27 cellular contexts compared by ENCODE assay signal in genomic region chr16:23757937-23758619, GRCh38. TPM values are rescaled to one million over a fixed set of nuclear protein-coding genes. Genes with fewer than 3 reads are reported as not detected.
DNase-seq lines count a peak whose midpoint lies in the region; ATAC-seq, FAIRE-seq and TF ChIP-seq lines count a peak whose summit lies in the region.
"Had no signal": no experiment of that assay in that cellular context is flagged by ENCODE, and none has a peak within 500 bp of the region (broad histone marks: within the 10 kb centered on the region; RNA-seq: fewer than 3 reads in every experiment).

No MANE protein-coding gene starts in this region.

- no peak for ATAC-seq in HepG2
- no peak for ATAC-seq in right lobe of liver
- no peak for ATAC-seq in K562
- ATAC-seq: CD8-positive, alpha-beta T cell had no signal

- H3K27me3 Mint-ChIP-seq in CD4-positive, alpha-beta memory T cell: peaks cover 42 to 49% of the 10 kb centered on the region in 2 donors

- H3K36me3 ChIP-seq in HepG2 (replicated peaks in 1 of 2; ENCODE audit: control insufficient read depth in 1 of 2, insufficient read depth in 2 of 2, low read length in 2 of 2) (no peaks in the 10 kb centered on the region), right lobe of liver (no peaks in the 10 kb centered on the region), K562 (ENCODE audit: control insufficient read depth, insufficient read depth, low read length) (no peaks in the 10 kb centered on the region), osteoblast (ENCODE audit: insufficient read depth, low read length) (no peaks in the 10 kb centered on the region)
- no peaks in the 10 kb centered on the region for H3K36me3 ChIP-seq in CD4-positive, alpha-beta memory T cell (ENCODE audit: insufficient read depth, low read length)
- H3K36me3 ChIP-seq: BE2C, BLaER1 had no signal

- TF ChIP-seq CTCF in HepG2 (CRISPR knock-in tag; IDR thresholded peaks at IDR 0.05): no peak
- TF ChIP-seq CTCF in right lobe of liver (IDR thresholded peaks at IDR 0.05): no peak
- no peak for TF ChIP-seq CTCF in K562 (IDR thresholded peaks at IDR 0.05 in 2 of 3, conservative IDR thresholded peaks at IDR 0.05 in 1 of 3; ENCODE audit: insufficient read depth in 2 of 3, low read depth in 1 of 3, low read length in 3 of 3)
- no peak for TF ChIP-seq CTCF in osteoblast (IDR thresholded peaks at IDR 0.05; ENCODE audit: extremely low read depth, low read depth, low read length)

- DNase-seq in HepG2 (ENCODE audit: low spot score) (no peak), right lobe of liver (no peak), K562 (ENCODE audit: extremely low read depth in 1 of 4, low spot score in 3 of 4) (no peak), osteoblast (ENCODE audit: insufficient read length, low spot score, missing footprints) (peak; percentile 71), posterior vena cava (ENCODE audit: low spot score) (peak; percentile 7), NCI-H187 treated with DMSO at 0.1 percent for 48 hours (lab: John Stamatoyannopoulos, UW) (no peak), midbrain (lab: John Stamatoyannopoulos, UW) (no peak)
- DNase-seq in CD4-positive, alpha-beta memory T cell: no peak
- DNase-seq: 8988T; ACHN; BE2C; C1 segment of cervical spinal cord; Caco-2; Calu3; CD4-positive, CD25-positive, alpha-beta regulatory T cell; CD8-positive, alpha-beta T cell; DMS79 treated with DMSO at 0.1 percent for 48 hours; GF-D8 had no signal

- TF ChIP-seq EP300 in HepG2 (IDR thresholded peaks at IDR 0.05; ENCODE audit: low read depth in 2 of 2, low read length in 2 of 2) (no peak), HepG2 (CRISPR knock-in tag; IDR thresholded peaks at IDR 0.05; ENCODE audit: borderline replicate concordance) (no peak), K562 (IDR thresholded peaks at IDR 0.05; ENCODE audit: low read length) (no peak)

- CTCF ChIA-PET in HepG2 (lab: Yijun Ruan, JAX; ENCODE audit: low intra/inter-chr PET ratio, low total read pairs): no interaction called here
- CTCF ChIA-PET in K562 (lab: Yijun Ruan, JAX; ENCODE audit: low intra/inter-chr PET ratio): no interaction called here
- CTCF ChIA-PET in CD4-positive, alpha-beta memory T cell (lab: Charles Lee; ENCODE audit: partially characterized antibody): interaction anchor here (1.1 kb wide), 1 partner anchor 9 kb away, joined by 3 read pairs; no protein-coding TSS in a partner anchor

- H3K4me3 Mint-ChIP-seq in CD4-positive, alpha-beta memory T cell: no peak overlapping the region
- H3K4me3 Mint-ChIP-seq: CD4-positive, CD25-positive, alpha-beta regulatory T cell; CD8-positive, alpha-beta T cell had no signal

- BruUV-seq in HepG2 (replicated peaks; lab: Mats Ljungman, UMichigan) (no TSS peak), K562 (replicated peaks; lab: Mats Ljungman, UMichigan) (no TSS peak)

- H3K36me3 Mint-ChIP-seq in CD4-positive, alpha-beta memory T cell: no peaks in the 10 kb centered on the region
- H3K36me3 Mint-ChIP-seq: CD4-positive, CD25-positive, alpha-beta regulatory T cell; CD8-positive, alpha-beta T cell had no signal

- H3K27ac ChIP-seq in HepG2 (ENCODE audit: extremely low read length, insufficient read depth, low read length) (no peak overlapping the region), right lobe of liver (no peak overlapping the region), K562 (ENCODE audit: extremely low read depth, low read depth, low read length) (no peak overlapping the region), osteoblast (ENCODE audit: low read depth, low read length) (no peak overlapping the region)
- H3K27ac ChIP-seq in CD4-positive, alpha-beta memory T cell (ENCODE audit: low read depth, low read length): no peak overlapping the region
- H3K27ac ChIP-seq: BLaER1 had no signal

- TF ChIP-seq RAD21 in HepG2 (CRISPR knock-in tag; IDR thresholded peaks at IDR 0.05) (no peak), K562 (CRISPR knock-in tag; conservative IDR thresholded peaks at IDR 0.05 in 1 of 2, IDR thresholded peaks at IDR 0.05 in 1 of 2) (no peak)

- 41% methylated on average over 6 of the region's 6 CpGs for WGBS in HepG2 (ENCODE audit: low lambda C conversion rate)
- WGBS in right lobe of liver (ENCODE audit: insufficient coverage, low coverage, low lambda C conversion rate, missing lambda C conversion rate): 36% methylated on average over 3 of the region's 6 CpGs
- WGBS in K562 (ENCODE audit: insufficient coverage, low coverage, missing lambda C conversion rate): 10% methylated on average over 6 of the region's 6 CpGs

- H3K79me2 ChIP-seq in HepG2 (ENCODE audit: insufficient read depth, low read length) (no peaks in the 10 kb centered on the region), K562 (ENCODE audit: control insufficient read depth, insufficient read depth, low read length) (no peaks in the 10 kb centered on the region), osteoblast (ENCODE audit: insufficient read depth, low read length) (no peaks in the 10 kb centered on the region)

- H3K9me3 Mint-ChIP-seq in CD4-positive, alpha-beta memory T cell: peaks cover 0 to 1% (median 0%) of the 10 kb centered on the region in 8 donors
- H3K9me3 Mint-ChIP-seq: CD8-positive, alpha-beta T cell had no signal

- no peak overlapping the region for H3K4me3 ChIP-seq in HepG2 (replicated peaks in 1 of 3; ENCODE audit: insufficient read depth in 1 of 3, low read depth in 2 of 3, low read length in 3 of 3)
- H3K4me3 ChIP-seq in right lobe of liver: no peak overlapping the region
- no peak overlapping the region for H3K4me3 ChIP-seq in K562
- no peak overlapping the region for H3K4me3 ChIP-seq in osteoblast (ENCODE audit: insufficient read depth, low read length)
- H3K4me3 ChIP-seq in CD4-positive, alpha-beta memory T cell (ENCODE audit: low read length in 2 of 2): no peak overlapping the region
- H3K4me3 ChIP-seq: BLaER1 had no signal

- H3K27me3 ChIP-seq in HepG2 (ENCODE audit: control insufficient read depth in 1 of 2, insufficient read depth in 2 of 2, low read length in 2 of 2) (peaks cover 5 to 24% of the 10 kb centered on the region in 2 experiments; a peak in 4 of 5 replicates), right lobe of liver (peaks cover 0 to 10% of the 10 kb centered on the region in 2 donors), K562 (ENCODE audit: control insufficient read depth in 2 of 2, insufficient read depth in 2 of 2, low read length in 2 of 2) (peaks cover 6 to 20% of the 10 kb centered on the region in 2 experiments; a peak in 4 of 5 replicates), osteoblast (ENCODE audit: insufficient read depth, low read length) (peaks cover 21% of the 10 kb centered on the region)
- peaks cover 23% of the 10 kb centered on the region for H3K27me3 ChIP-seq in CD4-positive, alpha-beta memory T cell (ENCODE audit: insufficient read depth, low read length)
- H3K27me3 ChIP-seq: BLaER1 had no signal

- no peak overlapping the region for H3K27ac Mint-ChIP-seq in CD4-positive, alpha-beta memory T cell
- H3K27ac Mint-ChIP-seq: CD14-positive monocyte; CD4-positive, CD25-positive, alpha-beta regulatory T cell; CD8-positive, alpha-beta T cell had no signal

- no peak overlapping the region for H3K9ac ChIP-seq in HepG2 (ENCODE audit: insufficient read depth, low read depth, low read length)
- H3K9ac ChIP-seq in K562 (ENCODE audit: insufficient read depth in 1 of 2, low read depth in 2 of 2, low read length in 2 of 2): no peak overlapping the region
- H3K9ac ChIP-seq: BLaER1 had no signal

- intact Hi-C loops in HepG2 (cut with micrococcal nuclease; ENCODE audit: unreplicated experiment): no loop called here
- intact Hi-C loops in right lobe of liver (cut with DNase I): no loop called here
- intact Hi-C loops in K562 (cut with micrococcal nuclease): no loop called here
- intact Hi-C loops in posterior vena cava (cut with DNase I): loop anchor here in 1 of 2 donors (2.0 kb wide), 1 partner anchor 27 kb away; no protein-coding TSS in a partner anchor
- intact Hi-C loops in CD4-positive, alpha-beta memory T cell (cut with micrococcal nuclease): no loop called here

- H3K4me2 ChIP-seq in HepG2 (ENCODE audit: low read depth, low read length): no peak overlapping the region
- H3K4me2 ChIP-seq in K562 (ENCODE audit: insufficient read depth, low read length): no peak overlapping the region
- H3K4me2 ChIP-seq in osteoblast (ENCODE audit: insufficient read depth, low read length): no peak overlapping the region
- H3K4me2 ChIP-seq: BLaER1 had no signal

- H3K9me3 ChIP-seq in HepG2 (ENCODE audit: low read length) (no peaks in the 10 kb centered on the region), right lobe of liver (no peaks in the 10 kb centered on the region), K562 (replicated peaks; ENCODE audit: control insufficient read depth, insufficient read depth, low read depth, low read length) (peaks cover 2% of the 10 kb centered on the region; the same call in 1 of the 2 replicates), osteoblast (ENCODE audit: low read depth, low read length) (no peaks in the 10 kb centered on the region)
- H3K9me3 ChIP-seq in CD4-positive, alpha-beta memory T cell (ENCODE audit: control insufficient read depth in 1 of 2, low read length in 2 of 2): no peaks in the 10 kb centered on the region
- H3K9me3 ChIP-seq: BE2C, Caco-2 had no signal

- in situ Hi-C loops in HepG2 (cut with HindIII; ENCODE audit: extremely low pct_ligation_motif_present, low pct_unique_long_range_greater_than_20kb) (no loop called here), K562 (cut with MboI) (no loop called here)

- FAIRE-seq in HepG2 (lab: Jason Lieb, UNC): no peak
- FAIRE-seq in K562 (lab: Jason Lieb, UNC): no peak
- FAIRE-seq: A204.1, D721Med, G401.6, GM12891, GM19239 had no signal

- H4K20me1 ChIP-seq in HepG2 (ENCODE audit: insufficient read depth, low read length) (no peaks in the 10 kb centered on the region), K562 (replicated peaks; ENCODE audit: control insufficient read depth, insufficient read depth, low read length) (no peaks in the 10 kb centered on the region), osteoblast (ENCODE audit: insufficient read depth, low read length) (no peaks in the 10 kb centered on the region)
- H4K20me1 ChIP-seq: BLaER1 had no signal

- H3K4me1 ChIP-seq in HepG2 (ENCODE audit: insufficient read depth, low read length) (peaks cover 9% of the 10 kb centered on the region; the same call in 1 of the 2 replicates), right lobe of liver (peaks cover 0 to 7% (median 0%) of the 10 kb centered on the region in 4 donors), K562 (replicated peaks in 1 of 2; ENCODE audit: control insufficient read depth in 2 of 2, insufficient read depth in 2 of 2, low read length in 2 of 2) (peaks cover 3 to 15% of the 10 kb centered on the region in 2 experiments; a peak in 4 of 5 replicates), osteoblast (ENCODE audit: insufficient read depth, low read length) (no peaks in the 10 kb centered on the region)
- H3K4me1 ChIP-seq in CD4-positive, alpha-beta memory T cell (ENCODE audit: insufficient read depth, low read length): no peaks in the 10 kb centered on the region
- H3K4me1 ChIP-seq: BE2C, BLaER1, Caco-2 had no signal

- H3K4me1 Mint-ChIP-seq in CD4-positive, alpha-beta memory T cell: peaks cover 0 to 5% (median 2%) of the 10 kb centered on the region in 4 donors

- H3K9me1 ChIP-seq in K562 (ENCODE audit: control insufficient read depth, insufficient read depth, low read length): no peaks in the 10 kb centered on the region

- TF ChIP-seq POLR2A in HepG2 (IDR thresholded peaks at IDR 0.05; ENCODE audit: insufficient read depth in 1 of 2, low read depth in 2 of 2, low read length in 2 of 2) (no peak), right lobe of liver (IDR thresholded peaks at IDR 0.05) (no peak), K562 (conservative IDR thresholded peaks at IDR 0.05) (no peak)

- H2AFZ ChIP-seq in HepG2 (ENCODE audit: low read length): no peak overlapping the region
- no peak overlapping the region for H2AFZ ChIP-seq in K562 (ENCODE audit: low read depth, low read length)
- H2AFZ ChIP-seq in osteoblast (ENCODE audit: low read length): no peak overlapping the region

- POLR2A ChIA-PET in HepG2 (lab: Yijun Ruan, JAX) (no interaction called here), K562 (lab: Yijun Ruan, JAX) (interaction anchor here (0.6 to 1.2 kb wide), 3 partner anchors 9 to 430 kb away, joined by 3 read pairs; no protein-coding TSS in a partner anchor)
- POLR2A ChIA-PET in CD4-positive, alpha-beta memory T cell (lab: Charles Lee; ENCODE audit: partially characterized antibody): no interaction called here

RNA-seq across cellular contexts. Expression of gene CHP2, which starts 3.3 kb away (rescaled TPM):
- not detected in 2 replicates for total RNA-seq in HepG2 (2016; rRNA removed; fragmentation: Illumina TruSeq; extraction: Trizol)
- not detected in 2 replicates for total RNA-seq in HepG2 (2016; cell fraction: cytosol; rRNA removed; fragmentation: Illumina TruSeq; extraction: Trizol; ENCODE audit: low read depth)
- not detected in 2 replicates for total RNA-seq in HepG2 (2016; cell fraction: insoluble cytoplasmic fraction; rRNA removed; fragmentation: Illumina TruSeq; extraction: Trizol)
- 0.07 and 0.09 TPM in 2 replicates for total RNA-seq in HepG2 (2016; cell fraction: membrane; rRNA removed; fragmentation: Illumina TruSeq; extraction: Trizol)
- not detected in 2 replicates for total RNA-seq in HepG2 (2016; cell fraction: nucleus; rRNA removed; fragmentation: Illumina TruSeq; extraction: Trizol)
- 0.03 TPM in 1 of 2 replicates, not detected in the other for polyA plus RNA-seq in HepG2 (2011; rRNA removed)
- polyA plus RNA-seq in HepG2 (2011; cell fraction: cytosol; rRNA removed): not detected in 2 replicates
- not detected in 2 replicates for polyA plus RNA-seq in HepG2 (2011; cell fraction: nucleus; rRNA removed)
- polyA plus RNA-seq in HepG2 (2012): 0.36 and 0.39 TPM in 2 replicates
- polyA plus RNA-seq in HepG2 (2016; cell fraction: cytosol; fragmentation: Illumina TruSeq; extraction: Trizol; ENCODE audit: low read depth): not detected in 2 replicates
- polyA plus RNA-seq in HepG2 (2016; cell fraction: insoluble cytoplasmic fraction; fragmentation: Illumina TruSeq; extraction: Trizol; ENCODE audit: low read depth): 0.10 and 0.15 TPM in 2 replicates
- polyA plus RNA-seq in HepG2 (2016; cell fraction: membrane; fragmentation: Illumina TruSeq; extraction: Trizol; ENCODE audit: low read depth): not detected in 2 replicates
- 0.19 TPM in 1 of 2 replicates, not detected in the other for polyA plus RNA-seq in HepG2 (2016; cell fraction: nucleus; fragmentation: Illumina TruSeq; extraction: Trizol; ENCODE audit: insufficient read depth, low read depth)
- not detected in 2 replicates for polyA minus RNA-seq in HepG2 (2011; rRNA and poly(A)+ RNA removed; ENCODE audit: low replicate concordance)
- not detected in 2 replicates for polyA minus RNA-seq in HepG2 (2011; cell fraction: cytosol; rRNA and poly(A)+ RNA removed)
- not detected in 2 replicates for polyA minus RNA-seq in HepG2 (2011; cell fraction: nucleus; rRNA and poly(A)+ RNA removed)
- not detected for total RNA-seq in right lobe of liver
- 0.39 and 0.46 TPM in 2 replicates for total RNA-seq in K562 (2011; cell fraction: chromatin; rRNA removed; ENCODE audit: low replicate concordance)
- 0.33 and 0.39 TPM in 2 replicates for total RNA-seq in K562 (2011; cell fraction: nucleolus; rRNA removed)
- total RNA-seq in K562 (2011; cell fraction: nucleoplasm; rRNA removed): 0.51 and 0.84 TPM in 2 replicates
- total RNA-seq in K562 (2014; rRNA removed): 0.50 and 1.1 TPM in 2 replicates
- total RNA-seq in K562 (2014; rRNA removed; fragmentation: Illumina TruSeq; extraction: Trizol): 0.80 and 0.83 TPM in 2 replicates
- total RNA-seq in K562 (2015; rRNA removed; fragmentation: Illumina TruSeq; extraction: Trizol): 0.76 and 0.87 TPM in 2 replicates
- 0.95 and 1.1 TPM in 2 replicates for total RNA-seq in K562 (2021)
- polyA plus RNA-seq in K562 (2011; rRNA removed): 0.43 and 0.85 TPM in 2 replicates
- 0.38 and 0.52 TPM in 2 replicates for polyA plus RNA-seq in K562 (2011; cell fraction: cytosol; rRNA removed)
- polyA plus RNA-seq in K562 (2011; cell fraction: nucleus; rRNA removed): 0.24 and 1.1 TPM in 2 replicates
- polyA plus RNA-seq in K562 (2012): 1.2 and 1.9 TPM in 2 replicates
- 0.78 and 1.1 TPM in 2 replicates for polyA plus RNA-seq in K562 (2014; fragmentation: Illumina TruSeq; extraction: Trizol)
- polyA plus RNA-seq in K562 (2014; fragmentation: Nextera tagmentation; extraction: Ambion mirVana): under 1 TPM; 0.23 to 0.45 TPM
- polyA plus RNA-seq in K562 (2014; rRNA removed): 1.1 and 1.2 TPM in 2 replicates
- polyA minus RNA-seq in K562 (2011; rRNA and poly(A)+ RNA removed): 0.21 and 0.67 TPM in 2 replicates
- polyA minus RNA-seq in K562 (2011; cell fraction: cytosol; rRNA and poly(A)+ RNA removed): 0.57 TPM in 1 of 2 replicates, not detected in the other
- polyA minus RNA-seq in K562 (2011; cell fraction: nucleus; rRNA and poly(A)+ RNA removed): 0.22 and 0.40 TPM in 2 replicates
- not detected in 2 replicates for total RNA-seq in osteoblast
- total RNA-seq in posterior vena cava: under 1 TPM in 1 of 2 donors, not detected in 1; 0.14 TPM
- total RNA-seq in CD4-positive, alpha-beta memory T cell: not detected
- not detected for polyA plus RNA-seq in CD4-positive, alpha-beta memory T cell
- total RNA-seq: Caco-2; Calu3; CD4-positive, CD25-positive, alpha-beta regulatory T cell; CD8-positive, alpha-beta T cell had no signal
- polyA plus RNA-seq: AG04450; CD14-positive monocyte; CD4-positive, CD25-positive, alpha-beta regulatory T cell had no signal

RNA-seq across cellular contexts. Expression of gene ERN2, which starts 45.1 kb away (rescaled TPM):
- total RNA-seq in HepG2 (2016; rRNA removed; fragmentation: Illumina TruSeq; extraction: Trizol): 0.42 and 2.2 TPM in 2 replicates
- 1.6 and 2.4 TPM in 2 replicates for total RNA-seq in HepG2 (2016; cell fraction: cytosol; rRNA removed; fragmentation: Illumina TruSeq; extraction: Trizol; ENCODE audit: low read depth)
- 0.76 and 2.3 TPM in 2 replicates for total RNA-seq in HepG2 (2016; cell fraction: insoluble cytoplasmic fraction; rRNA removed; fragmentation: Illumina TruSeq; extraction: Trizol)
- total RNA-seq in HepG2 (2016; cell fraction: membrane; rRNA removed; fragmentation: Illumina TruSeq; extraction: Trizol): 0.93 and 1.2 TPM in 2 replicates
- 3.3 and 6.0 TPM in 2 replicates for total RNA-seq in HepG2 (2016; cell fraction: nucleus; rRNA removed; fragmentation: Illumina TruSeq; extraction: Trizol)
- 3.5 and 6.3 TPM in 2 replicates for polyA plus RNA-seq in HepG2 (2011; rRNA removed)
- polyA plus RNA-seq in HepG2 (2011; cell fraction: cytosol; rRNA removed): 1.3 and 2.1 TPM in 2 replicates
- polyA plus RNA-seq in HepG2 (2011; cell fraction: nucleus; rRNA removed): 30.6 and 30.9 TPM in 2 replicates
- polyA plus RNA-seq in HepG2 (2012): 2.1 and 2.2 TPM in 2 replicates
- polyA plus RNA-seq in HepG2 (2016; cell fraction: cytosol; fragmentation: Illumina TruSeq; extraction: Trizol; ENCODE audit: low read depth): 0.42 and 0.55 TPM in 2 replicates
- polyA plus RNA-seq in HepG2 (2016; cell fraction: insoluble cytoplasmic fraction; fragmentation: Illumina TruSeq; extraction: Trizol; ENCODE audit: low read depth): 0.54 and 1.3 TPM in 2 replicates
- polyA plus RNA-seq in HepG2 (2016; cell fraction: membrane; fragmentation: Illumina TruSeq; extraction: Trizol; ENCODE audit: low read depth): 0.70 and 1.0 TPM in 2 replicates
- polyA plus RNA-seq in HepG2 (2016; cell fraction: nucleus; fragmentation: Illumina TruSeq; extraction: Trizol; ENCODE audit: insufficient read depth, low read depth): 8.8 and 10.0 TPM in 2 replicates
- polyA minus RNA-seq in HepG2 (2011; rRNA and poly(A)+ RNA removed; ENCODE audit: low replicate concordance): 8.4 TPM in 1 of 2 replicates, not detected in the other
- not detected in 2 replicates for polyA minus RNA-seq in HepG2 (2011; cell fraction: cytosol; rRNA and poly(A)+ RNA removed)
- 6.6 and 7.6 TPM in 2 replicates for polyA minus RNA-seq in HepG2 (2011; cell fraction: nucleus; rRNA and poly(A)+ RNA removed)
- not detected for total RNA-seq in right lobe of liver
- total RNA-seq in K562 (2011; cell fraction: chromatin; rRNA removed; ENCODE audit: low replicate concordance): 1.00 and 1.2 TPM in 2 replicates
- 9.5 and 13.8 TPM in 2 replicates for total RNA-seq in K562 (2011; cell fraction: nucleolus; rRNA removed)
- total RNA-seq in K562 (2011; cell fraction: nucleoplasm; rRNA removed): 10.4 and 24.5 TPM in 2 replicates
- 1.5 and 2.1 TPM in 2 replicates for total RNA-seq in K562 (2014; rRNA removed)
- 0.67 and 0.69 TPM in 2 replicates for total RNA-seq in K562 (2014; rRNA removed; fragmentation: Illumina TruSeq; extraction: Trizol)
- 1.0 TPM in 1 of 2 replicates, not detected in the other for total RNA-seq in K562 (2015; rRNA removed; fragmentation: Illumina TruSeq; extraction: Trizol)
- total RNA-seq in K562 (2021): 0.22 and 0.36 TPM in 2 replicates
- 0.12 and 0.33 TPM in 2 replicates for polyA plus RNA-seq in K562 (2011; rRNA removed)
- polyA plus RNA-seq in K562 (2011; cell fraction: cytosol; rRNA removed): 0.12 TPM in 1 of 2 replicates, not detected in the other
- polyA plus RNA-seq in K562 (2011; cell fraction: nucleus; rRNA removed): 0.35 and 0.41 TPM in 2 replicates
- 0.01 and 0.24 TPM in 2 replicates for polyA plus RNA-seq in K562 (2012)
- polyA plus RNA-seq in K562 (2014; fragmentation: Illumina TruSeq; extraction: Trizol): not detected in 2 replicates
- not detected for polyA plus RNA-seq in K562 (2014; fragmentation: Nextera tagmentation; extraction: Ambion mirVana)
- polyA plus RNA-seq in K562 (2014; rRNA removed): 0.07 TPM in 1 of 2 replicates, not detected in the other
- 8.3 and 11.8 TPM in 2 replicates for polyA minus RNA-seq in K562 (2011; rRNA and poly(A)+ RNA removed)
- polyA minus RNA-seq in K562 (2011; cell fraction: cytosol; rRNA and poly(A)+ RNA removed): 5.3 TPM in 1 of 2 replicates, not detected in the other
- polyA minus RNA-seq in K562 (2011; cell fraction: nucleus; rRNA and poly(A)+ RNA removed): 4.4 and 7.6 TPM in 2 replicates
- total RNA-seq in osteoblast: 0.29 TPM in 1 of 2 replicates, not detected in the other
- total RNA-seq in posterior vena cava: not detected
- not detected for total RNA-seq in CD4-positive, alpha-beta memory T cell
- not detected for polyA plus RNA-seq in CD4-positive, alpha-beta memory T cell
- total RNA-seq: A673; Caco-2; CD4-positive, CD25-positive, alpha-beta regulatory T cell; CD8-positive, alpha-beta T cell had no signal
- polyA plus RNA-seq: CD14-positive monocyte; CD4-positive, CD25-positive, alpha-beta regulatory T cell had no signal

Comparison
In these comparisons a context has a peak if more than half of its experiments do, and no peak if none do; other contexts are left out.
1. DNase-seq: peak in osteoblast (single experiment) and posterior vena cava (single experiment); none in HepG2 (single experiment), right lobe of liver (0 of 3), K562 (0 of 4), CD4-positive, alpha-beta memory T cell (0 of 5), NCI-H187 treated with DMSO at 0.1 percent for 48 hours (single experiment) and midbrain (single experiment).